In genomic region chr11:2578006-2578933, GRCh38 we compare ENCODE assay signal across 14 cellular contexts.
DNase-seq lines count a peak whose midpoint lies in the region; ATAC-seq, FAIRE-seq and TF ChIP-seq lines count a peak whose summit lies in the region.
"Had no signal": no experiment of that assay in that cellular context is flagged by ENCODE, and none has a peak within 500 bp of the region (broad histone marks: within the 10 kb centered on the region; RNA-seq: fewer than 3 reads in every experiment).

No MANE protein-coding gene starts in this region.

- no peak overlapping the region for H3K4me3 ChIP-seq in BLaER1
- H3K4me3 ChIP-seq in left ventricle myocardium inferior, result no peak overlapping the region
- H3K4me3 ChIP-seq in pancreas, result no peak overlapping the region
- H3K4me3 ChIP-seq: SJCRH30 had no signal

- H3K27me3 Mint-ChIP-seq in T-helper 17 cell, result no peaks in the 10 kb centered on the region
- H3K27me3 Mint-ChIP-seq: B cell had no signal

- H3K27me3 ChIP-seq in BLaER1 (no peaks in the 10 kb centered on the region), left ventricle myocardium inferior (ENCODE audit: low read depth) (no peaks in the 10 kb centered on the region), pancreas (no peaks in the 10 kb centered on the region)
- H3K27me3 ChIP-seq: SJCRH30 had no signal

- H3K36me3 ChIP-seq in BLaER1 (no peaks in the 10 kb centered on the region), left ventricle myocardium inferior (peaks cover 2% of the 10 kb centered on the region), pancreas (no peaks in the 10 kb centered on the region)
- H3K36me3 ChIP-seq: SJCRH30 had no signal

- 0 out of 2 replicates have a peak overlapping the region, but pooled peaks have one; percentile 41 for H3K9ac ChIP-seq in BLaER1

- intact Hi-C loops in left ventricle myocardium inferior (cut with micrococcal nuclease), result no loop called here
- intact Hi-C loops in pancreas (cut with DNase I), result no loop called here

- 89 to 90% methylated on average over 22 of the region's 22 CpGs for WGBS in pancreas, 2 donors

- peak overlapping the region; percentile 36 for H3K4me2 ChIP-seq in BLaER1

- FAIRE-seq in pancreas (lab: Jason Lieb, UNC) (no peak), GM12891 (lab: Jason Lieb, UNC) (no peak)
- FAIRE-seq: TTC549 had no signal

- no peak for TF ChIP-seq CTCF in left ventricle myocardium inferior (IDR thresholded peaks at IDR 0.05; ENCODE audit: borderline replicate concordance)
- no peak for TF ChIP-seq CTCF in pancreas (IDR thresholded peaks at IDR 0.05)

- H3K9me3 ChIP-seq in BLaER1 (no peaks in the 10 kb centered on the region), T-helper 17 cell (ENCODE audit: control insufficient read depth, low read length, poor library complexity, severe bottlenecking) (no peaks in the 10 kb centered on the region), left ventricle myocardium inferior (replicated peaks) (no peaks in the 10 kb centered on the region), pancreas (no peaks in the 10 kb centered on the region)
- H3K9me3 ChIP-seq: SJCRH30 had no signal

- DNase-seq in T-helper 17 cell (peak in 2 of 3 donors; percentile 4 to 5), left ventricle myocardium inferior (peak; percentile 26), pancreas (peak in 4 of 6 donors; percentile 12 to 67 (median 36)), NCI-H1694 treated with DMSO at 0.1 percent for 48 hours (lab: John Stamatoyannopoulos, UW) (no peak), GF-D8 (lab: John Stamatoyannopoulos, UW) (no peak), GM12891 (ENCODE audit: insufficient read length, low spot score) (no peak)
- DNase-seq: amygdala; DMS79 treated with DMSO at 0.1 percent for 48 hours; NK-92 treated with Interleukin-12 subunit alpha and Interleukin-12 subunit beta, amount 100 ng/mL, for 24 hours had no signal

- H3K4me1 ChIP-seq in BLaER1 (peaks cover 77% of the 10 kb centered on the region), left ventricle myocardium inferior (peaks cover 49% of the 10 kb centered on the region), pancreas (no peaks in the 10 kb centered on the region)

- H3K4me1 Mint-ChIP-seq in T-helper 17 cell, result no peaks in the 10 kb centered on the region
- H3K4me1 Mint-ChIP-seq: B cell had no signal

- H4K20me1 ChIP-seq in BLaER1, result no peaks in the 10 kb centered on the region

- no peak for ATAC-seq in T-helper 17 cell
- no peak for ATAC-seq in pancreas
- ATAC-seq in HG03439 (IDR thresholded peaks at IDR 0.05; ENCODE audit: unreplicated experiment), result no peak

- no peak overlapping the region for H3K27ac Mint-ChIP-seq in T-helper 17 cell

- peak overlapping the region; percentile 65 for H3K27ac ChIP-seq in BLaER1
- no peak overlapping the region for H3K27ac ChIP-seq in left ventricle myocardium inferior (replicated peaks)
- no peak overlapping the region for H3K27ac ChIP-seq in pancreas
- H3K27ac ChIP-seq: SJCRH30 had no signal

- no peak for TF ChIP-seq POLR2A in GM12891 (IDR thresholded peaks at IDR 0.05; ENCODE audit: low read depth, low read length)

- H3K36me3 Mint-ChIP-seq in T-helper 17 cell (ENCODE audit: low read depth), result no peaks in the 10 kb centered on the region

- no peak overlapping the region for H3K4me3 Mint-ChIP-seq in T-helper 17 cell
- H3K4me3 Mint-ChIP-seq: B cell had no signal

TF ChIP-seq in GM12891, 5 proteins besides CTCF, POLR2A, EP300 and RAD21:
- no peak for TF ChIP-seq POLR2AphosphoS5 (IDR thresholded peaks at IDR 0.05; ENCODE audit: low read depth, low read length)
- TF ChIP-seq POU2F2 (IDR thresholded peaks at IDR 0.05; ENCODE audit: low read depth, low read length), result no peak
- TF ChIP-seq TAF1 (IDR thresholded peaks at IDR 0.05; ENCODE audit: low read depth, low read length), result no peak
- TF ChIP-seq SPI1 (IDR thresholded peaks at IDR 0.05; ENCODE audit: low read depth, low read length), result no peak
- TF ChIP-seq PAX5 (IDR thresholded peaks at IDR 0.05; ENCODE audit: insufficient read depth, low read length, severe bottlenecking), result no peak

Comparison
In these comparisons a context has a peak if more than half of its experiments do, and no peak if none do; other contexts are left out.
1. DNase-seq: peak in T-helper 17 cell (2 of 3), left ventricle myocardium inferior (single experiment) and pancreas (4 of 6); none in NCI-H1694 treated with DMSO at 0.1 percent for 48 hours (single experiment), GF-D8 (single experiment) and GM12891 (single experiment).